ENCODE assay signal across 9 cellular contexts in genomic region chr5:112917453-112918005, GRCh38.
DNase-seq lines count a peak whose midpoint lies in the region; ATAC-seq and TF ChIP-seq lines count a peak whose summit lies in the region.
"Had no signal": no experiment of that assay in that cellular context is flagged by ENCODE, and none has a peak within 500 bp of the region (broad histone marks: within the 10 kb centered on the region; RNA-seq: fewer than 3 reads in every experiment).

No MANE protein-coding gene starts in this region.

- H3K4me2 ChIP-seq in DOHH2 (ENCODE audit: low read length) (no peak overlapping the region), OCI-LY1 (ENCODE audit: low read length) (no peak overlapping the region)

- H3K9me2 ChIP-seq in DOHH2 (replicated peaks; ENCODE audit: control insufficient read depth, low read length) (no peaks in the 10 kb centered on the region), OCI-LY1 (ENCODE audit: low read depth, low read length) (no peaks in the 10 kb centered on the region)

- no peaks in the 10 kb centered on the region for H3K9me3 Mint-ChIP-seq in effector memory CD8-positive, alpha-beta T cell

- H3K4me3 ChIP-seq in DOHH2 (ENCODE audit: low read length) = no peak overlapping the region
- H3K4me3 ChIP-seq in OCI-LY1 (ENCODE audit: low read depth, low read length, poor library complexity, severe bottlenecking) = no peak overlapping the region
- H3K4me3 ChIP-seq: HAP-1 had no signal

- TF ChIP-seq CTCF in DOHH2 (IDR thresholded peaks at IDR 0.05; ENCODE audit: low read depth, low read length, poor library complexity, severe bottlenecking) (peak; percentile 60), OCI-LY1 (IDR thresholded peaks at IDR 0.05; ENCODE audit: low read length) (peak; percentile 58)

- H3F3A ChIP-seq in DOHH2 (ENCODE audit: control insufficient read depth, insufficient read depth) (peaks cover 2% of the 10 kb centered on the region), OCI-LY1 (ENCODE audit: insufficient read depth, low read length) (no peaks in the 10 kb centered on the region)

- no peak overlapping the region for H3K27ac ChIP-seq in DOHH2 (ENCODE audit: low read depth, low read length)
- no peak overlapping the region for H3K27ac ChIP-seq in OCI-LY1 (ENCODE audit: low read depth, low read length, poor library complexity, severe bottlenecking)

- H4K20me1 ChIP-seq in DOHH2 (ENCODE audit: control insufficient read depth, insufficient read depth, low read depth, low read length) (0 out of 2 replicates have a peak, but pooled peaks cover 4% of the 10 kb centered on the region), OCI-LY1 (ENCODE audit: insufficient read depth, low read length) (no peaks in the 10 kb centered on the region)

- peaks cover 51 to 73% of the 10 kb centered on the region in 2 donors for H3K4me1 Mint-ChIP-seq in effector memory CD8-positive, alpha-beta T cell (ENCODE audit: low read depth in 2 of 2)

- peak overlapping the region; percentile 61 to 74 for H3K27ac Mint-ChIP-seq in effector memory CD8-positive, alpha-beta T cell

- DNase-seq in 8988T (peak; percentile 20), hypothalamus (lab: John Stamatoyannopoulos, UW) (no peak), C1 segment of cervical spinal cord (lab: John Stamatoyannopoulos, UW) (no peak), dedifferentiated amniotic fluid mesenchymal stem cell (ENCODE audit: extremely low spot score) (no peak)
- DNase-seq in effector memory CD8-positive, alpha-beta T cell = no peak

- H3K36me3 ChIP-seq in DOHH2 (ENCODE audit: control insufficient read depth, low read length) = peaks cover 86% of the 10 kb centered on the region
- peaks cover 67% of the 10 kb centered on the region for H3K36me3 ChIP-seq in OCI-LY1 (ENCODE audit: insufficient read depth, low read length)

- H3K79me2 ChIP-seq in DOHH2 (ENCODE audit: control insufficient read depth, low read length) = peaks cover 87% of the 10 kb centered on the region
- no peaks in the 10 kb centered on the region for H3K79me2 ChIP-seq in OCI-LY1 (ENCODE audit: insufficient read depth, low read length)

- H3K27me3 ChIP-seq in DOHH2 (ENCODE audit: control insufficient read depth, low read length) (no peaks in the 10 kb centered on the region), OCI-LY1 (ENCODE audit: insufficient read depth, low read length) (no peaks in the 10 kb centered on the region)

- H3K27me3 Mint-ChIP-seq in effector memory CD8-positive, alpha-beta T cell = no peaks in the 10 kb centered on the region

- H3K4me3 Mint-ChIP-seq in effector memory CD8-positive, alpha-beta T cell = peak overlapping the region; percentile 46 to 51

- ATAC-seq in effector memory CD8-positive, alpha-beta T cell (replicated peaks) = no peak
- ATAC-seq in HG03439 (IDR thresholded peaks at IDR 0.05; ENCODE audit: unreplicated experiment) = no peak

- no peak overlapping the region for H3K9ac ChIP-seq in OCI-LY1 (ENCODE audit: low read length)

- H3K4me1 ChIP-seq in DOHH2 (ENCODE audit: control insufficient read depth, low read length) = peaks cover 49% of the 10 kb centered on the region
- peaks cover 28% of the 10 kb centered on the region for H3K4me1 ChIP-seq in OCI-LY1 (ENCODE audit: insufficient read depth, low read length, severe bottlenecking)

- peaks cover 43% of the 10 kb centered on the region for H3K36me3 Mint-ChIP-seq in effector memory CD8-positive, alpha-beta T cell (ENCODE audit: insufficient read depth)

- H3K9me3 ChIP-seq in DOHH2 (ENCODE audit: control insufficient read depth, insufficient read depth, low read length) (no peaks in the 10 kb centered on the region), OCI-LY1 (ENCODE audit: low read length) (no peaks in the 10 kb centered on the region)
- H3K9me3 ChIP-seq: HAP-1 had no signal

- H2AFZ ChIP-seq in OCI-LY1 (ENCODE audit: low read length) = no peak overlapping the region
